Comparison of ENCODE assay signal across 27 cellular contexts in the genomic region with DNA sequence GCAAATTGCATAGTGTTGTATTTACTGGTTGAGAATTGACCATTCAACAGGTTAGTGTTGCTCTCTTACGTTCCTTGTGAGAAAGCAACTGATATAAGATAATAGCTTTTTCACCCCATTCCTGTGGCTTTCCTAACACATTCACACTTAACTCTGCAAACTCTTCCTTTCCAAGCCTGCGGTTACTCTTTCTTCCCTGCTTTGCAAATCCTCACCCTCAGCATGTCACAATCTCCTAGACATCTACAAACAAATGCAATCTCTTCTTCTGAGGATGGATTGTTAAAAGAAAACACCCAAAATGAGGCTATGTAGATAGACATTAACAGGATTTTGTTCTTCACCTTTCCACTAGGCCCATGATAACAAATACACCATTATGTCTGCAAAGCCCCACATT.
"Had no signal": no experiment of that assay in that cellular context is flagged by ENCODE, and none has a peak within 500 bp of the region (broad histone marks: within the 10 kb centered on the region; RNA-seq: fewer than 3 reads in every experiment).

No MANE protein-coding gene starts in this region.

- ATAC-seq: activated CD4-positive, CD25-positive, alpha-beta regulatory T cell treated with anti-CD3 and anti-CD28 coated beads, Interleukin-2, amount 50 U/mL, for 24 hours; activated CD8-positive, alpha-beta T cell treated with anti-CD3 and anti-CD28 coated beads for 36 hours; activated T-cell treated with anti-CD3 and anti-CD28 coated beads, Interleukin-2, amount 50 U/mL, for 4 hours; activated T-helper 17 cell treated with anti-CD3 and anti-CD28 coated beads, Interleukin-2, amount 50 U/mL, for 72 hours; esophagus mucosa; T-helper 17 cell had no signal

- H3K4me3 ChIP-seq: breast epithelium, cardiac muscle cell, colonic mucosa had no signal

- H3K27ac ChIP-seq: breast epithelium, cardiac muscle cell, colonic mucosa, VCaP had no signal

- H3K27me3 ChIP-seq: breast epithelium, cardiac muscle cell, colonic mucosa had no signal

- H3K36me3 ChIP-seq: breast epithelium, cardiac muscle cell, colonic mucosa had no signal

- DNase-seq: activated B cell treated with CpG ODN at 0.5 μM for 24 hours; activated CD4-positive, alpha-beta T cell treated with anti-CD3 and anti-CD28 coated beads for 48 hours; activated CD4-positive, alpha-beta T cell treated with anti-CD3 and anti-CD28 coated beads, Interleukin-2, amount 50 U/mL, for 1 hour; activated CD4-positive, alpha-beta T cell treated with anti-CD3 and anti-CD28 coated beads, Interleukin-2, amount 50 U/mL, for 48 hours; activated CD8-positive, alpha-beta memory T cell treated with anti-CD3 and anti-CD28 coated beads for 24 hours; activated CD8-positive, alpha-beta T cell treated with anti-CD3 and anti-CD28 coated beads for 36 hours; activated effector memory CD4-positive, alpha-beta T cell treated with Interleukin-2 at 50 U/mL for 16 hours; activated gamma-delta T cell treated with Interleukin-2 at 50 U/mL for 16 hours; activated naive CD4-positive, alpha-beta T cell treated with anti-CD3 and anti-CD28 coated beads, Interleukin-2, amount 50 U/mL, for 16 hours; activated naive CD4-positive, alpha-beta T cell treated with Interleukin-2 at 50 U/mL for 16 hours; activated T-cell treated with anti-CD3 and anti-CD28 coated beads, Interleukin-2, amount 50 U/mL, for 4 hours; amygdala; aorta; central memory CD4-positive, alpha-beta T cell; cerebellar nuclear complex; colonic mucosa; effector CD8-positive, alpha-beta T cell; foreskin fibroblast; head of caudate nucleus; T-helper 1 cell; T-helper 17 cell had no signal

- H3K4me1 ChIP-seq: breast epithelium, colonic mucosa had no signal

- H3K9me3 ChIP-seq: breast epithelium, colonic mucosa had no signal
